ENCODE assay signal across 13 cellular contexts in genomic region chr3:197168606-197169005, GRCh38.
A peak's percentile ranks its signal among the peaks of the same experiment; 100 is the strongest.
DNase-seq lines count a peak whose midpoint lies in the region; ATAC-seq, FAIRE-seq and TF ChIP-seq lines count a peak whose summit lies in the region.
"Had no signal": no experiment of that assay in that cellular context is flagged by ENCODE, and none has a peak within 500 bp of the region (broad histone marks: within the 10 kb centered on the region; RNA-seq: fewer than 3 reads in every experiment).

No MANE protein-coding gene starts in this region.

- TF ChIP-seq CTCF in AG09309 (IDR thresholded peaks at IDR 0.05; ENCODE audit: control insufficient read depth, insufficient read depth, low read depth, low read length, missing control alignments) (no peak), astrocyte of the spinal cord (IDR thresholded peaks at IDR 0.05; ENCODE audit: low read depth, low read length) (no peak)

- peak overlapping the region; percentile 2 for H3K27ac ChIP-seq in HUES48 (ENCODE audit: low read depth, low read length)
- H3K27ac ChIP-seq: psoas muscle, upper lobe of left lung had no signal

- H3K36me3 ChIP-seq in HUES48 (ENCODE audit: control insufficient read depth, insufficient read depth, low read length) (no peaks in the 10 kb centered on the region), H7 (replicated peaks; ENCODE audit: control insufficient read depth, insufficient read depth, low read length) (no peaks in the 10 kb centered on the region)
- H3K36me3 ChIP-seq: upper lobe of left lung had no signal

- no peak for ATAC-seq in GM21717 (IDR thresholded peaks at IDR 0.05; ENCODE audit: unreplicated experiment)
- ATAC-seq: activated CD4-positive, alpha-beta T cell treated with anti-CD3 and anti-CD28 coated beads for 36 hours; left colon; psoas muscle had no signal

- in situ Hi-C loops in astrocyte of the spinal cord (cut with HindIII; ENCODE audit: low sequenced_read_pairs): no loop called here

- H3K9ac ChIP-seq in HUES48 (ENCODE audit: low read depth, low read length): no peak overlapping the region

- peaks cover 6% of the 10 kb centered on the region; the same call in 1 of the 2 replicates for H3K4me1 ChIP-seq in HUES48 (ENCODE audit: control insufficient read depth, insufficient read depth, low read length)
- H3K4me1 ChIP-seq: psoas muscle, upper lobe of left lung had no signal

- DNase-seq in AG09309 (ENCODE audit: low read depth): peak; percentile 24
- peak; percentile 52 for DNase-seq in astrocyte of the spinal cord (ENCODE audit: low read depth, low spot score)
- DNase-seq in globus pallidus (ENCODE audit: low spot score): no peak
- DNase-seq in Kasumi-1 (lab: John Stamatoyannopoulos, UW): no peak
- DNase-seq in H7: no peak
- DNase-seq: activated CD4-positive, alpha-beta T cell treated with anti-CD3 and anti-CD28 coated beads for 36 hours; activated naive CD8-positive, alpha-beta T cell treated with anti-CD3 and anti-CD28 coated beads, Interleukin-2, amount 10 ng/mL, durations not matched to agents 7 days and 5 days; left colon; psoas muscle; upper lobe of left lung had no signal

- H3K4me3 ChIP-seq in AG09309 (ENCODE audit: control insufficient read depth, low read depth, low read length) (no peak overlapping the region), HUES48 (ENCODE audit: low read depth, low read length) (no peak overlapping the region), astrocyte of the spinal cord (ENCODE audit: low read depth, low read length) (no peak overlapping the region), H7 (ENCODE audit: insufficient read depth, low read depth, low read length) (no peak overlapping the region)
- H3K4me3 ChIP-seq: psoas muscle, upper lobe of left lung had no signal

- H3K27me3 ChIP-seq in HUES48 (ENCODE audit: control insufficient read depth, insufficient read depth, low read length) (no peaks in the 10 kb centered on the region), H7 (ENCODE audit: control insufficient read depth, insufficient read depth, low read length) (no peaks in the 10 kb centered on the region)
- H3K27me3 ChIP-seq: upper lobe of left lung had no signal

- peak; percentile 98 for FAIRE-seq in islet of Langerhans (lab: Jason Lieb, UNC)

- H3K9me3 ChIP-seq in HUES48 (ENCODE audit: control insufficient read depth, insufficient read depth, low read length): no peaks in the 10 kb centered on the region
- H3K9me3 ChIP-seq: psoas muscle, upper lobe of left lung had no signal

Comparison
In these comparisons a context has a peak if more than half of its experiments do, and no peak if none do; other contexts are left out.
1. DNase-seq: peak in AG09309 (single experiment) and astrocyte of the spinal cord (single experiment); none in globus pallidus (single experiment), Kasumi-1 (0 of 2) and H7 (single experiment).